20 cellular contexts compared by ENCODE assay signal in the genomic region with DNA sequence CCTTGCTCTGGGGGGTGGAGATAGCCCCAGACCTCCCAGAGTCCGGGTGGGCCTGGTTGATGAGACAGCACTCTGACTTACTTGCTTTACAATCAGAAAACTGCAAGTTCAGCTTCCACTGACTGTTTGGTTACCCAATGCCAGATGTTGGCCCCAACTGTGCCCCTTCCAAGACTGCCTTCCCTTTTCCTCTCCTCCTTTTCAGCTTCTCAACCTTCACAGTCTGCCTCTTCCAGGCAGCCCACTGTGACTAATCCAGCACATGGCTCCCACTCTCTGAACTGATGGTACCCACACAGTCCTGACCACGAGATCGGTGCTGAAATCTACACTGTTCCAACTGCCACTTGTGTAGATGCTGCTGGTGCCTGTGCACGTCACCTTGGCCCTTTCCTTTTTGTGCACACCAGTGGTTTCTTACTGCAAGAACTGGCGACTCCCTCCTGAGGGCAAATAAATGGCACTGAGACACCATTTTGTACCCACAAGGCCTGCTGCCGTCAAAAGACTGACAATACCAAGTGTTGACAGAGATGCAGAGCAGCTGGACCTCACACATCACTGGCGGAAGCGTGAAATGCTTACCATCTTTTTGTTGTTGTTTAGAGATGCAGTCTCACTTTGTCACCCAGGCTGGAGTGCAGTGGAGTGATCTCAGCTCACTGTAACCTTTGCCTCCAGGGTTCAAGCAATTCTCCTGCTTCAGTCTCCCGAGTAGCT. TPM values are rescaled to one million over a fixed set of nuclear protein-coding genes. Genes with fewer than 3 reads are reported as not detected.
DNase-seq lines count a peak whose midpoint lies in the region; ATAC-seq and TF ChIP-seq lines count a peak whose summit lies in the region.
"Had no signal": no experiment of that assay in that cellular context is flagged by ENCODE, and none has a peak within 500 bp of the region (broad histone marks: within the 10 kb centered on the region; RNA-seq: fewer than 3 reads in every experiment).

No MANE protein-coding gene starts in this region.

- CTCF ChIA-PET in Calu3 (lab: Charles Lee), result interaction anchor here (0.5 to 1.1 kb wide), 2 partner anchors 38 to 110 kb away, joined by 3 to 4 read pairs; no protein-coding TSS in a partner anchor

- TF ChIP-seq CTCF in AG10803 (conservative IDR thresholded peaks at IDR 0.05; ENCODE audit: low read length), result no peak
- TF ChIP-seq CTCF in Calu3 (IDR thresholded peaks at IDR 0.05; ENCODE audit: unreplicated experiment), result no peak
- no peak for TF ChIP-seq CTCF in mesothelial cell of epicardium (IDR thresholded peaks at IDR 0.05; ENCODE audit: unreplicated experiment)

- peak; percentile 23 for DNase-seq in AG10803 (ENCODE audit: low read depth)
- no peak for DNase-seq in Calu3
- DNase-seq in activated naive CD8-positive, alpha-beta T cell treated with anti-CD3 and anti-CD28 coated beads for 36 hours, result no peak
- no peak for DNase-seq in mesothelial cell of epicardium (ENCODE audit: low spot score in 2 of 2, unreplicated experiment in 2 of 2)
- no peak for DNase-seq in NCI-H146 treated with DMSO at 0.1 percent for 48 hours (lab: John Stamatoyannopoulos, UW; ENCODE audit: unreplicated experiment)
- DNase-seq in epidermal melanocyte (ENCODE audit: insufficient read length, low spot score), result no peak
- DNase-seq in NCI-H1694 treated with DMSO at 0.1 percent for 48 hours (lab: John Stamatoyannopoulos, UW), result no peak
- DNase-seq: activated CD8-positive, alpha-beta memory T cell treated with anti-CD3 and anti-CD28 coated beads, Interleukin-2, amount 10 ng/mL, durations not matched to agents 7 days and 5 days; activated naive CD4-positive, alpha-beta T cell treated with anti-CD3 and anti-CD28 coated beads, Interleukin-2, amount 50 U/mL, for 16 hours; HCEC 1CT; left ventricle myocardium superior; NCI-H1092; NCI-H510A treated with DMSO at 0.1 percent for 48 hours; posterior cingulate gyrus; SHP77 treated with DMSO at 0.1 percent for 48 hours; T-helper 2 cell had no signal

- no TSS peak for BruUV-seq in Calu3 (replicated peaks; lab: Mats Ljungman, UMichigan)

- H3K9me3 Mint-ChIP-seq in Calu3 (ENCODE audit: low read depth, unreplicated experiment) (no peaks in the 10 kb centered on the region), mesothelial cell of epicardium (no peaks in the 10 kb centered on the region)
- no peaks in the 10 kb centered on the region for H3K9me3 Mint-ChIP-seq in activated naive CD8-positive, alpha-beta T cell treated with anti-CD3 and anti-CD28 coated beads for 36 hours
- H3K9me3 Mint-ChIP-seq: dendritic cell treated with granulocyte-macrophage colony-stimulating factor and Interleukin-4, amounts not matched to agents 40 ng/mL and 50 ng/mL, for 4 days had no signal

- H3K4me3 Mint-ChIP-seq in Calu3 (ENCODE audit: low read depth, unreplicated experiment), result peak overlapping the region; percentile 81
- H3K4me3 Mint-ChIP-seq in activated naive CD8-positive, alpha-beta T cell treated with anti-CD3 and anti-CD28 coated beads for 36 hours, result peak overlapping the region; percentile 83
- peak overlapping the region; percentile 46 for H3K4me3 Mint-ChIP-seq in mesothelial cell of epicardium

- intact Hi-C loops in Calu3 (cut with micrococcal nuclease; ENCODE audit: unreplicated experiment), result no loop called here

- H3K36me3 Mint-ChIP-seq in Calu3 (ENCODE audit: insufficient read depth, unreplicated experiment) (peaks cover 38% of the 10 kb centered on the region), mesothelial cell of epicardium (no peaks in the 10 kb centered on the region)
- H3K36me3 Mint-ChIP-seq in activated naive CD8-positive, alpha-beta T cell treated with anti-CD3 and anti-CD28 coated beads for 36 hours, result no peaks in the 10 kb centered on the region

- H3K27me3 Mint-ChIP-seq in Calu3 (ENCODE audit: unreplicated experiment) (peaks cover 32% of the 10 kb centered on the region), mesothelial cell of epicardium (ENCODE audit: low read depth) (no peaks in the 10 kb centered on the region)
- peaks cover 5% of the 10 kb centered on the region for H3K27me3 Mint-ChIP-seq in activated naive CD8-positive, alpha-beta T cell treated with anti-CD3 and anti-CD28 coated beads for 36 hours

- no peak overlapping the region for H3K27ac Mint-ChIP-seq in Calu3 (ENCODE audit: unreplicated experiment)
- no peak overlapping the region for H3K27ac Mint-ChIP-seq in activated naive CD8-positive, alpha-beta T cell treated with anti-CD3 and anti-CD28 coated beads for 36 hours
- no peak overlapping the region for H3K27ac Mint-ChIP-seq in mesothelial cell of epicardium
- H3K27ac Mint-ChIP-seq: dendritic cell treated with granulocyte-macrophage colony-stimulating factor and Interleukin-4, amounts not matched to agents 40 ng/mL and 50 ng/mL, for 4 days had no signal

- H3K4me3 ChIP-seq in AG10803 (ENCODE audit: low read length), result no peak overlapping the region

- H3K4me1 Mint-ChIP-seq in Calu3 (ENCODE audit: low read depth, unreplicated experiment), result peaks cover 28% of the 10 kb centered on the region
- H3K4me1 Mint-ChIP-seq in activated naive CD8-positive, alpha-beta T cell treated with anti-CD3 and anti-CD28 coated beads for 36 hours, result peaks cover 17% of the 10 kb centered on the region
- peaks cover 39% of the 10 kb centered on the region for H3K4me1 Mint-ChIP-seq in mesothelial cell of epicardium

- ATAC-seq in HG03139 (IDR thresholded peaks at IDR 0.05; ENCODE audit: unreplicated experiment), result no peak
- ATAC-seq: activated CD8-positive, alpha-beta memory T cell treated with anti-CD3 and anti-CD28 coated beads, Interleukin-2, amount 10 ng/mL, durations not matched to agents 7 days and 5 days; esophagus mucosa; left ventricle myocardium superior had no signal

RNA-seq across cellular contexts. Expression of a gene that starts 1.8 kb away (rescaled TPM):
- total RNA-seq in Calu3 (2022) (127 and 146 TPM in 2 replicates), mesothelial cell of epicardium (193 to 210 TPM (median 208 TPM) in 3 replicates)
- 10 to 100 TPM; 62.5 to 66.6 TPM for total RNA-seq in activated naive CD8-positive, alpha-beta T cell treated with anti-CD3 and anti-CD28 coated beads for 36 hours

RNA-seq across cellular contexts. Expression of a gene that starts 16.5 kb away (rescaled TPM):
- total RNA-seq in Calu3 (2022) (not detected in 2 replicates), mesothelial cell of epicardium (16.1 to 18.4 TPM (median 16.8 TPM) in 3 replicates)
- not detected for total RNA-seq in activated naive CD8-positive, alpha-beta T cell treated with anti-CD3 and anti-CD28 coated beads for 36 hours
- total RNA-seq: activated CD8-positive, alpha-beta memory T cell treated with anti-CD3 and anti-CD28 coated beads, Interleukin-2, amount 10 ng/mL, durations not matched to agents 7 days and 5 days; esophagus mucosa; left ventricle myocardium superior had no signal

RNA-seq across cellular contexts. Expression of a gene that starts 22.2 kb away (rescaled TPM):
- total RNA-seq in Calu3 (2022) (0.44 TPM in 1 of 2 replicates, not detected in the other), mesothelial cell of epicardium (0.16 to 0.25 TPM in 2 of 3 replicates, not detected in the other)
- under 1 TPM in 1 of 2 experiments, not detected in 1; 0.08 TPM for total RNA-seq in activated naive CD8-positive, alpha-beta T cell treated with anti-CD3 and anti-CD28 coated beads for 36 hours
- total RNA-seq: activated CD8-positive, alpha-beta memory T cell treated with anti-CD3 and anti-CD28 coated beads, Interleukin-2, amount 10 ng/mL, durations not matched to agents 7 days and 5 days; esophagus mucosa; left ventricle myocardium superior had no signal

RNA-seq across cellular contexts. Expression of a gene that starts 35.1 kb away (rescaled TPM):
- total RNA-seq in Calu3 (2022) (0.26 TPM in 1 of 2 replicates, not detected in the other), mesothelial cell of epicardium (0.36 to 0.84 TPM (median 0.50 TPM) in 3 replicates)
- under 1 TPM; 0.23 to 0.34 TPM for total RNA-seq in activated naive CD8-positive, alpha-beta T cell treated with anti-CD3 and anti-CD28 coated beads for 36 hours
- total RNA-seq: activated CD8-positive, alpha-beta memory T cell treated with anti-CD3 and anti-CD28 coated beads, Interleukin-2, amount 10 ng/mL, durations not matched to agents 7 days and 5 days; esophagus mucosa; left ventricle myocardium superior; skeletal muscle tissue had no signal

RNA-seq across cellular contexts. Expression of a gene that starts 54.8 kb away (rescaled TPM):
- total RNA-seq in Calu3 (2022) (93.4 and 94.4 TPM in 2 replicates), mesothelial cell of epicardium (49.3 to 52.9 TPM (median 50.1 TPM) in 3 replicates)
- total RNA-seq in activated naive CD8-positive, alpha-beta T cell treated with anti-CD3 and anti-CD28 coated beads for 36 hours, result 10 to 100 TPM; 47.4 to 48.3 TPM

Comparison
In these comparisons a context has a peak if more than half of its experiments do, and no peak if none do; other contexts are left out.
1. RNA of a gene that starts 16.5 kb away (total RNA-seq): 16.1 to 18.4 TPM in mesothelial cell of epicardium; not detected in Calu3 and not detected in activated naive CD8-positive, alpha-beta T cell treated with anti-CD3 and anti-CD28 coated beads for 36 hours; every median in the first group is over 10 times any median in the second.
2. Peak in every context shown above with its lines, with median percentiles within 50 percentile points of each other: H3K4me3 Mint-ChIP-seq.